Comparison of ENCODE assay signal across 20 cellular contexts in genomic region chr9:36290996-36291395, GRCh38. TPM values are rescaled to one million over a fixed set of nuclear protein-coding genes. Genes with fewer than 3 reads are reported as not detected.
DNase-seq lines count a peak whose midpoint lies in the region; ATAC-seq, FAIRE-seq and TF ChIP-seq lines count a peak whose summit lies in the region.
"Had no signal": no experiment of that assay in that cellular context is flagged by ENCODE, and none has a peak within 500 bp of the region (broad histone marks: within the 10 kb centered on the region; RNA-seq: fewer than 3 reads in every experiment).

No MANE protein-coding gene starts in this region.

- no peaks in the 10 kb centered on the region for H3K36me3 Mint-ChIP-seq in activated CD8-positive, alpha-beta T cell treated with anti-CD3 and anti-CD28 coated beads for 36 hours (ENCODE audit: low read depth)
- no peaks in the 10 kb centered on the region for H3K36me3 Mint-ChIP-seq in activated CD8-positive, alpha-beta T cell treated with anti-CD3 and anti-CD28 coated beads, Interleukin-2, amount 10 ng/mL, durations not matched to agents 7 days and 5 days (ENCODE audit: low read depth)
- H3K36me3 Mint-ChIP-seq in H9 (ENCODE audit: insufficient read depth in 1 of 3, low read depth in 3 of 3), result no peaks in the 10 kb centered on the region
- H3K36me3 Mint-ChIP-seq: CD14-positive monocyte had no signal

- no peak overlapping the region for H4K91ac ChIP-seq in H9 (ENCODE audit: insufficient read length, low read depth, low read length)

- no peaks in the 10 kb centered on the region for H3K79me1 ChIP-seq in H9 (ENCODE audit: insufficient read depth, low read depth, low read length, poor library complexity, severe bottlenecking)

- H3K23ac ChIP-seq in H9 (ENCODE audit: insufficient read length, low read depth, low read length), result no peak overlapping the region

- intact Hi-C loops in activated CD8-positive, alpha-beta T cell treated with anti-CD3 and anti-CD28 coated beads for 36 hours (cut with micrococcal nuclease), result no loop called here
- intact Hi-C loops in K562 (cut with micrococcal nuclease), result no loop called here

- H2BK15ac ChIP-seq in H9 (ENCODE audit: low read depth, low read length), result no peak overlapping the region

- H3K23me2 ChIP-seq in H9 (ENCODE audit: insufficient read length, low read depth, low read length, poor library complexity, severe bottlenecking), result no peaks in the 10 kb centered on the region

- H3K27ac ChIP-seq in H9 (ENCODE audit: insufficient read length, low read depth, low read length) (no peak overlapping the region), K562 (ENCODE audit: extremely low read depth, low read depth, low read length) (no peak overlapping the region)
- H3K27ac ChIP-seq: 22Rv1; BLaER1 treated with 17β-estradiol and CSF1 and Interleukin-3, amounts not matched to agents 10 nM and 100 nM had no signal

- peaks cover 6% of the 10 kb centered on the region for H3K4me1 Mint-ChIP-seq in activated CD8-positive, alpha-beta T cell treated with anti-CD3 and anti-CD28 coated beads for 36 hours (ENCODE audit: low read depth)
- H3K4me1 Mint-ChIP-seq in activated CD8-positive, alpha-beta T cell treated with anti-CD3 and anti-CD28 coated beads, Interleukin-2, amount 10 ng/mL, durations not matched to agents 7 days and 5 days (ENCODE audit: low read depth), result peaks cover 4% of the 10 kb centered on the region
- peaks cover 7 to 11% of the 10 kb centered on the region in 2 experiments for H3K4me1 Mint-ChIP-seq in H9
- H3K4me1 Mint-ChIP-seq: CD14-positive monocyte had no signal

- no CpG with 5 or more reads among the region's 3 CpGs for WGBS in H9 (ENCODE audit: extremely low coverage, insufficient read length, low lambda C conversion rate)
- WGBS in K562 (ENCODE audit: insufficient coverage, low coverage, missing lambda C conversion rate), result 0% methylated on average over 1 of the region's 3 CpGs

- H3K4me2 ChIP-seq in H9 (ENCODE audit: insufficient read depth, insufficient read length, low read length) (no peak overlapping the region), K562 (ENCODE audit: insufficient read depth, low read length) (no peak overlapping the region)
- H3K4me2 ChIP-seq: BLaER1 treated with 17β-estradiol and CSF1 and Interleukin-3, amounts not matched to agents 10 nM and 100 nM had no signal

- H4K5ac ChIP-seq in H9 (ENCODE audit: insufficient read length, low read depth, low read length), result no peak overlapping the region

- TF ChIP-seq CTCF in activated CD8-positive, alpha-beta T cell treated with anti-CD3 and anti-CD28 coated beads for 36 hours (IDR thresholded peaks at IDR 0.05), result peak; percentile 16
- TF ChIP-seq CTCF in H9 (conservative IDR thresholded peaks at IDR 0.05) (no peak), K562 (IDR thresholded peaks at IDR 0.05 in 2 of 3, conservative IDR thresholded peaks at IDR 0.05 in 1 of 3; ENCODE audit: insufficient read depth in 2 of 3, low read depth in 1 of 3, low read length in 3 of 3) (no peak)

- H2BK5ac ChIP-seq in H9 (ENCODE audit: insufficient read length, low read length), result no peak overlapping the region

- CTCF ChIA-PET in activated CD8-positive, alpha-beta T cell treated with anti-CD3 and anti-CD28 coated beads for 36 hours (lab: Charles Lee), result interaction anchor here (1.5 kb wide), 1 partner anchor 37 kb away, joined by 5 read pairs; no protein-coding TSS in a partner anchor
- CTCF ChIA-PET in activated CD8-positive, alpha-beta T cell treated with anti-CD3 and anti-CD28 coated beads, Interleukin-2, amount 10 ng/mL, durations not matched to agents 7 days and 5 days (lab: Charles Lee), result no interaction called here
- CTCF ChIA-PET in K562 (lab: Yijun Ruan, JAX; ENCODE audit: low intra/inter-chr PET ratio), result no interaction called here

- H3K27me3 ChIP-seq in H9 (ENCODE audit: insufficient read depth, low read length), result no peaks in the 10 kb centered on the region
- H3K27me3 ChIP-seq in K562 (ENCODE audit: control insufficient read depth in 2 of 2, insufficient read depth in 2 of 2, low read length in 2 of 2), result no peaks in the 10 kb centered on the region
- H3K27me3 ChIP-seq: BE2C; BLaER1 treated with 17β-estradiol and CSF1 and Interleukin-3, amounts not matched to agents 10 nM and 100 nM had no signal

- H3K27ac Mint-ChIP-seq in activated CD8-positive, alpha-beta T cell treated with anti-CD3 and anti-CD28 coated beads for 36 hours, result no peak overlapping the region
- H3K27ac Mint-ChIP-seq in activated CD8-positive, alpha-beta T cell treated with anti-CD3 and anti-CD28 coated beads, Interleukin-2, amount 10 ng/mL, durations not matched to agents 7 days and 5 days, result no peak overlapping the region
- H3K27ac Mint-ChIP-seq in H9, result no peak overlapping the region
- H3K27ac Mint-ChIP-seq: CD4-positive, alpha-beta T cell had no signal

- in situ Hi-C loops in K562 (cut with MboI), result no loop called here

- POLR2A ChIA-PET in activated CD8-positive, alpha-beta T cell treated with anti-CD3 and anti-CD28 coated beads for 36 hours (lab: Charles Lee), result interaction anchor here (0.7 kb wide), 1 partner anchor 150 kb away, joined by 3 read pairs; no protein-coding TSS in a partner anchor
- POLR2A ChIA-PET in activated CD8-positive, alpha-beta T cell treated with anti-CD3 and anti-CD28 coated beads, Interleukin-2, amount 10 ng/mL, durations not matched to agents 7 days and 5 days (lab: Charles Lee), result no interaction called here
- POLR2A ChIA-PET in K562 (lab: Yijun Ruan, JAX), result interaction anchor here (0.7 kb wide), 1 partner anchor 163 kb away, joined by 3 read pairs; no protein-coding TSS in a partner anchor

- H3K9me3 ChIP-seq in H9 (ENCODE audit: control insufficient read depth, low read depth, low read length) (no peaks in the 10 kb centered on the region), K562 (replicated peaks; ENCODE audit: control insufficient read depth, insufficient read depth, low read depth, low read length) (no peaks in the 10 kb centered on the region)
- H3K9me3 ChIP-seq: BE2C; BLaER1 treated with 17β-estradiol and CSF1 and Interleukin-3, amounts not matched to agents 10 nM and 100 nM had no signal

- H3K9me1 ChIP-seq in K562 (ENCODE audit: control insufficient read depth, insufficient read depth, low read length), result no peaks in the 10 kb centered on the region

- H3T11ph ChIP-seq in H9 (ENCODE audit: low read length), result no peak overlapping the region

- no peak for DNase-seq in activated CD8-positive, alpha-beta T cell treated with anti-CD3 and anti-CD28 coated beads for 36 hours
- no peak for DNase-seq in activated CD8-positive, alpha-beta T cell treated with anti-CD3 and anti-CD28 coated beads, Interleukin-2, amount 10 ng/mL, durations not matched to agents 7 days and 5 days
- DNase-seq in H9 (no peak), K562 (ENCODE audit: extremely low read depth in 1 of 4, low spot score in 3 of 4) (no peak), HPDE6-E6E7 (ENCODE audit: extremely low spot score) (no peak)
- no peak for DNase-seq in stimulated activated CD4-positive, alpha-beta T cell treated with anti-CD3 and anti-CD28 coated beads, Interleukin-4, amount 100 ng/mL, for 1 hour
- DNase-seq: BE2C; Calu3; CD4-positive, alpha-beta T cell; COR-L47; DND-41; GOT3; HCEC 1CT had no signal

- H4K20me1 ChIP-seq in H9 (ENCODE audit: control insufficient read depth, insufficient read depth, insufficient read length), result no peaks in the 10 kb centered on the region
- no peaks in the 10 kb centered on the region for H4K20me1 ChIP-seq in K562 (replicated peaks; ENCODE audit: control insufficient read depth, insufficient read depth, low read length)
- H4K20me1 ChIP-seq: BLaER1 treated with 17β-estradiol and CSF1 and Interleukin-3, amounts not matched to agents 10 nM and 100 nM had no signal

- no peak overlapping the region for H2AK5ac ChIP-seq in H9 (ENCODE audit: insufficient read length, low read length)

- no peak overlapping the region for H3K14ac ChIP-seq in H9 (ENCODE audit: insufficient read depth, low read length)

- no peaks in the 10 kb centered on the region for H3K79me2 ChIP-seq in H9 (ENCODE audit: insufficient read depth, low read length)
- H3K79me2 ChIP-seq in K562 (ENCODE audit: control insufficient read depth, insufficient read depth, low read length), result no peaks in the 10 kb centered on the region

- H3K56ac ChIP-seq in H9 (ENCODE audit: insufficient read length, low read depth, low read length), result no peak overlapping the region

- H3K4me1 ChIP-seq in H9 (ENCODE audit: insufficient read depth, low read length) (no peaks in the 10 kb centered on the region), K562 (replicated peaks in 1 of 2; ENCODE audit: control insufficient read depth in 2 of 2, insufficient read depth in 2 of 2, low read length in 2 of 2) (no peaks in the 10 kb centered on the region; a peak in 1 of 5 replicates)
- H3K4me1 ChIP-seq: BE2C; BLaER1 treated with 17β-estradiol and CSF1 and Interleukin-3, amounts not matched to agents 10 nM and 100 nM had no signal

- TF ChIP-seq RAD21 in K562 (CRISPR knock-in tag; conservative IDR thresholded peaks at IDR 0.05 in 1 of 2, IDR thresholded peaks at IDR 0.05 in 1 of 2), result no peak

- no peak for FAIRE-seq in K562 (lab: Jason Lieb, UNC)
- FAIRE-seq: A204.1, G401.6, GM12892, H54 had no signal

- no peak overlapping the region for H2AFZ ChIP-seq in H9 (ENCODE audit: low read length)
- H2AFZ ChIP-seq in K562 (ENCODE audit: low read depth, low read length), result no peak overlapping the region

- no peak overlapping the region for H2BK20ac ChIP-seq in H9 (ENCODE audit: low read depth, low read length, poor library complexity, severe bottlenecking)

- no peak for ATAC-seq in activated CD8-positive, alpha-beta T cell treated with anti-CD3 and anti-CD28 coated beads for 36 hours
- no peak for ATAC-seq in activated CD8-positive, alpha-beta T cell treated with anti-CD3 and anti-CD28 coated beads, Interleukin-2, amount 10 ng/mL, durations not matched to agents 7 days and 5 days
- no peak for ATAC-seq in K562

- no peak for TF ChIP-seq POLR2A in K562 (conservative IDR thresholded peaks at IDR 0.05)

- H3K4me3 ChIP-seq in K562, result no peak overlapping the region
- H3K4me3 ChIP-seq: BLaER1 treated with 17β-estradiol and CSF1 and Interleukin-3, amounts not matched to agents 10 nM and 100 nM had no signal

- peak overlapping the region; percentile 76 for H3K18ac ChIP-seq in H9 (ENCODE audit: insufficient read length, low read depth, low read length)

- no TSS peak for BruUV-seq in K562 (replicated peaks; lab: Mats Ljungman, UMichigan)

- TF ChIP-seq EP300 in K562 (IDR thresholded peaks at IDR 0.05; ENCODE audit: low read length), result no peak

- no peak overlapping the region for H3K9ac ChIP-seq in H9 (ENCODE audit: extremely low read depth, insufficient read length, low read length)
- no peak overlapping the region for H3K9ac ChIP-seq in K562 (ENCODE audit: insufficient read depth in 1 of 2, low read depth in 2 of 2, low read length in 2 of 2)
- H3K9ac ChIP-seq: BLaER1 treated with 17β-estradiol and CSF1 and Interleukin-3, amounts not matched to agents 10 nM and 100 nM had no signal

- H2BK12ac ChIP-seq in H9 (ENCODE audit: insufficient read length, low read depth, low read length), result no peak overlapping the region

- no peak overlapping the region for H2BK120ac ChIP-seq in H9 (ENCODE audit: low read depth, low read length, poor library complexity, severe bottlenecking)

- no peak overlapping the region for H4K8ac ChIP-seq in H9 (replicated peaks; ENCODE audit: insufficient read length, low read depth, low read length)

- H3K27me3 Mint-ChIP-seq in activated CD8-positive, alpha-beta T cell treated with anti-CD3 and anti-CD28 coated beads for 36 hours, result no peaks in the 10 kb centered on the region
- H3K27me3 Mint-ChIP-seq in activated CD8-positive, alpha-beta T cell treated with anti-CD3 and anti-CD28 coated beads, Interleukin-2, amount 10 ng/mL, durations not matched to agents 7 days and 5 days (ENCODE audit: low read depth), result no peaks in the 10 kb centered on the region
- no peaks in the 10 kb centered on the region for H3K27me3 Mint-ChIP-seq in H9 (ENCODE audit: low read depth)
- H3K27me3 Mint-ChIP-seq: CD4-positive, alpha-beta T cell had no signal

- H3K36me3 ChIP-seq in K562 (ENCODE audit: control insufficient read depth, insufficient read depth, low read length), result no peaks in the 10 kb centered on the region
- H3K36me3 ChIP-seq: BE2C; BLaER1 treated with 17β-estradiol and CSF1 and Interleukin-3, amounts not matched to agents 10 nM and 100 nM had no signal

- H3K4me3 Mint-ChIP-seq in activated CD8-positive, alpha-beta T cell treated with anti-CD3 and anti-CD28 coated beads for 36 hours, result no peak overlapping the region
- H3K4me3 Mint-ChIP-seq in activated CD8-positive, alpha-beta T cell treated with anti-CD3 and anti-CD28 coated beads, Interleukin-2, amount 10 ng/mL, durations not matched to agents 7 days and 5 days, result no peak overlapping the region
- H3K4me3 Mint-ChIP-seq in H9, result no peak overlapping the region
- H3K4me3 Mint-ChIP-seq: CD14-positive monocyte; CD4-positive, alpha-beta T cell had no signal

- H3K9me3 Mint-ChIP-seq in activated CD8-positive, alpha-beta T cell treated with anti-CD3 and anti-CD28 coated beads for 36 hours, result no peaks in the 10 kb centered on the region
- H3K9me3 Mint-ChIP-seq in activated CD8-positive, alpha-beta T cell treated with anti-CD3 and anti-CD28 coated beads, Interleukin-2, amount 10 ng/mL, durations not matched to agents 7 days and 5 days (ENCODE audit: insufficient read depth), result no peaks in the 10 kb centered on the region
- no peaks in the 10 kb centered on the region; a peak in 1 of 5 replicates for H3K9me3 Mint-ChIP-seq in H9
- H3K9me3 Mint-ChIP-seq: CD14-positive monocyte; CD4-positive, alpha-beta T cell had no signal

- H3K4ac ChIP-seq in H9 (ENCODE audit: low read depth, low read length), result no peak overlapping the region

RNA-seq across cellular contexts. Expression of gene GNE, which starts 32.7 kb away (rescaled TPM):
- 10 to 100 TPM; 11.6 to 12.0 TPM for total RNA-seq in activated CD8-positive, alpha-beta T cell treated with anti-CD3 and anti-CD28 coated beads for 36 hours
- total RNA-seq in activated CD8-positive, alpha-beta T cell treated with anti-CD3 and anti-CD28 coated beads, Interleukin-2, amount 10 ng/mL, durations not matched to agents 7 days and 5 days, result 10 to 100 TPM; 15.2 to 16.1 TPM
- total RNA-seq in H9 (2021), result 6.1 and 6.3 TPM in 2 replicates
- total RNA-seq in K562 (2011; cell fraction: chromatin; rRNA removed; ENCODE audit: low replicate concordance), result 24.2 and 26.9 TPM in 2 replicates
- 12.0 and 12.3 TPM in 2 replicates for total RNA-seq in K562 (2011; cell fraction: nucleolus; rRNA removed)
- 12.7 and 13.9 TPM in 2 replicates for total RNA-seq in K562 (2011; cell fraction: nucleoplasm; rRNA removed)
- total RNA-seq in K562 (2014; rRNA removed), result 12.0 and 13.3 TPM in 2 replicates
- 15.4 TPM in 2 replicates for total RNA-seq in K562 (2014; rRNA removed; fragmentation: Illumina TruSeq; extraction: Trizol)
- 10.3 and 11.6 TPM in 2 replicates for total RNA-seq in K562 (2015; rRNA removed; fragmentation: Illumina TruSeq; extraction: Trizol)
- 12.8 and 13.8 TPM in 2 replicates for total RNA-seq in K562 (2021)
- polyA plus RNA-seq in K562 (2011; rRNA removed), result 15.9 and 18.6 TPM in 2 replicates
- 9.7 and 18.0 TPM in 2 replicates for polyA plus RNA-seq in K562 (2011; cell fraction: cytosol; rRNA removed)
- polyA plus RNA-seq in K562 (2011; cell fraction: nucleus; rRNA removed), result 6.7 and 7.8 TPM in 2 replicates
- 5.8 and 9.4 TPM in 2 replicates for polyA plus RNA-seq in K562 (2012)
- polyA plus RNA-seq in K562 (2014; fragmentation: Illumina TruSeq; extraction: Trizol), result 13.7 and 14.2 TPM in 2 replicates
- polyA plus RNA-seq in K562 (2014; fragmentation: Nextera tagmentation; extraction: Ambion mirVana), result 1 to 10 TPM; 5.1 to 6.3 TPM
- polyA plus RNA-seq in K562 (2014; rRNA removed), result 9.3 and 11.5 TPM in 2 replicates
- polyA minus RNA-seq in K562 (2011; rRNA and poly(A)+ RNA removed), result 53.9 and 56.0 TPM in 2 replicates
- 13.8 and 18.3 TPM in 2 replicates for polyA minus RNA-seq in K562 (2011; cell fraction: cytosol; rRNA and poly(A)+ RNA removed)
- 5.0 and 13.0 TPM in 2 replicates for polyA minus RNA-seq in K562 (2011; cell fraction: nucleus; rRNA and poly(A)+ RNA removed)
